Comparison of ENCODE assay signal across 1 cellular context in genomic region chr9:70485273-70485858, GRCh38.
TF ChIP-seq lines count a peak whose summit lies in the region.

No MANE protein-coding gene starts in this region.

TF ChIP-seq in IMR-90, 13 proteins besides CTCF, POLR2A, EP300 and RAD21 (continued from another document):
- no peak for TF ChIP-seq ELK1 (IDR thresholded peaks at IDR 0.05; ENCODE audit: borderline replicate concordance, low read depth, low read length)
- no peak for TF ChIP-seq CHD1 (IDR thresholded peaks at IDR 0.05; ENCODE audit: low read depth, low read length)
- no peak for TF ChIP-seq MAZ (IDR thresholded peaks at IDR 0.05; ENCODE audit: borderline replicate concordance, low read depth, low read length)
- no peak for TF ChIP-seq RCOR1 (IDR thresholded peaks at IDR 0.05; ENCODE audit: insufficient replicate concordance, low read length)
- no peak for TF ChIP-seq MXI1 (IDR thresholded peaks at IDR 0.05; ENCODE audit: borderline replicate concordance, low read depth, low read length)
- TF ChIP-seq CEBPB (IDR thresholded peaks at IDR 0.05; ENCODE audit: low read depth, low read length) = no peak
